ENCODE assay signal across 22 cellular contexts in the genomic region with DNA sequence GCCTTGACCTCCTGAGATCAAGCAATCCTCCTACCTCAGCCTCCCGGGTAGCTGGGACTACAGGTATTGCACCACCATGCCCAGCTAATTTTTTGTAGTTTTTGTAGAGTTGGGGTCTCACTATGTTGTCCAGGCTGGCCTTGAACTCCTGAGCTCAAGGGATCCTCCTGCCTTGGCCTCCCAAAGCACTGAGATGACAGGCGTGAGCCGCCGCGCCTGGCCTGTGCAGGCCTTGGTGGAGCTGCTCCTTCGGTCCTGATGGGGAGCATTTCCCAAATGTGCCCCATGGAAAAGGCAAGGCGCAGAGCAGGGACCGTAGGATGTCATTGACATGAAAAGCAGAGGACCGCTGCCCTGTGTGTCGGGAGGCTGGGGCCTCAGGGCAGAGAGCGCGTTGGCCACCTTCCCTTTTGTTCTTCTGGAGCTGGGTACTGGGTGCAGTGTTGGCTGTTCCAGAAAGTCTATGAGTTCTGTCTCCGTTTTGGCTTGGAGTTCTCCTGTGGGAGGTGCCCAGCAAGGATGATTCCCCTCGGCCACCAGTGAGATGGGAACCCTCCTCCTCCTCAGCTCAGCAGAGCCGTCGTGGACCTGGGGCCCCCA.
A peak's percentile ranks its signal among the peaks of the same experiment; 100 is the strongest.
DNase-seq lines count a peak whose midpoint lies in the region; ATAC-seq, FAIRE-seq and TF ChIP-seq lines count a peak whose summit lies in the region.
"Had no signal": no experiment of that assay in that cellular context is flagged by ENCODE, and none has a peak within 500 bp of the region (broad histone marks: within the 10 kb centered on the region; RNA-seq: fewer than 3 reads in every experiment).

No MANE protein-coding gene starts in this region.

- H4K20me1 ChIP-seq in HepG2 (ENCODE audit: insufficient read depth, low read length): no peaks in the 10 kb centered on the region
- H4K20me1 ChIP-seq in K562 (replicated peaks; ENCODE audit: control insufficient read depth, insufficient read depth, low read length): no peaks in the 10 kb centered on the region
- peaks cover 27% of the 10 kb centered on the region for H4K20me1 ChIP-seq in neural progenitor cell (ENCODE audit: low read depth)

- no TSS peak for BruUV-seq in HepG2 (replicated peaks; lab: Mats Ljungman, UMichigan)
- BruUV-seq in K562 (replicated peaks; lab: Mats Ljungman, UMichigan): no TSS peak

- H3K79me2 ChIP-seq in HepG2 (ENCODE audit: insufficient read depth, low read length): no peaks in the 10 kb centered on the region
- H3K79me2 ChIP-seq in K562 (ENCODE audit: control insufficient read depth, insufficient read depth, low read length): peaks cover 12% of the 10 kb centered on the region; the same call in 2 of the 3 replicates
- no peaks in the 10 kb centered on the region for H3K79me2 ChIP-seq in neural progenitor cell (ENCODE audit: low read depth)

- peaks cover 6% of the 10 kb centered on the region for H3K9me1 ChIP-seq in K562 (ENCODE audit: control insufficient read depth, insufficient read depth, low read length)

- no peak overlapping the region for H2AFZ ChIP-seq in HepG2 (ENCODE audit: low read length)
- H2AFZ ChIP-seq in K562 (ENCODE audit: low read depth, low read length): no peak overlapping the region
- H2AFZ ChIP-seq in neural progenitor cell (replicated peaks): no peak overlapping the region
- H2AFZ ChIP-seq: GM23338 had no signal

- TF ChIP-seq EP300 in HepG2 (IDR thresholded peaks at IDR 0.05; ENCODE audit: low read depth in 2 of 2, low read length in 2 of 2): no peak
- TF ChIP-seq EP300 in HepG2 (CRISPR knock-in tag; IDR thresholded peaks at IDR 0.05; ENCODE audit: borderline replicate concordance): no peak
- TF ChIP-seq EP300 in K562 (IDR thresholded peaks at IDR 0.05; ENCODE audit: low read length): no peak

- CTCF ChIA-PET in HepG2 (lab: Yijun Ruan, JAX; ENCODE audit: low intra/inter-chr PET ratio, low total read pairs) (no interaction called here), K562 (lab: Yijun Ruan, JAX; ENCODE audit: low intra/inter-chr PET ratio) (no interaction called here)

- H3K9me3 ChIP-seq in HepG2 (ENCODE audit: low read length): peaks cover 22% of the 10 kb centered on the region
- H3K9me3 ChIP-seq in right lobe of liver: peaks cover 0 to 5% (median 0%) of the 10 kb centered on the region in 4 donors
- peaks cover 15% of the 10 kb centered on the region for H3K9me3 ChIP-seq in K562 (replicated peaks; ENCODE audit: control insufficient read depth, insufficient read depth, low read depth, low read length)
- no peaks in the 10 kb centered on the region for H3K9me3 ChIP-seq in neural progenitor cell (ENCODE audit: low read depth)
- H3K9me3 ChIP-seq: BE2C had no signal

- H3K4me3 ChIP-seq in HepG2 (replicated peaks in 1 of 3; ENCODE audit: insufficient read depth in 1 of 3, low read depth in 2 of 3, low read length in 3 of 3) (no peak overlapping the region), right lobe of liver (no peak overlapping the region), K562 (no peak overlapping the region), neural progenitor cell (no peak overlapping the region)
- H3K4me3 ChIP-seq: GM23338 had no signal

- TF ChIP-seq POLR2A in HepG2 (IDR thresholded peaks at IDR 0.05; ENCODE audit: insufficient read depth in 1 of 2, low read depth in 2 of 2, low read length in 2 of 2) (no peak), right lobe of liver (IDR thresholded peaks at IDR 0.05) (no peak), K562 (conservative IDR thresholded peaks at IDR 0.05) (no peak)

- H3K36me3 ChIP-seq in HepG2 (replicated peaks in 1 of 2; ENCODE audit: control insufficient read depth in 1 of 2, insufficient read depth in 2 of 2, low read length in 2 of 2): peaks cover 15 to 31% of the 10 kb centered on the region in 2 experiments
- H3K36me3 ChIP-seq in right lobe of liver: peaks cover 0 to 9% (median 2%) of the 10 kb centered on the region in 4 donors
- H3K36me3 ChIP-seq in K562 (ENCODE audit: control insufficient read depth, insufficient read depth, low read length): peaks cover 8% of the 10 kb centered on the region; the same call in 2 of the 3 replicates
- peaks cover 7% of the 10 kb centered on the region for H3K36me3 ChIP-seq in neural progenitor cell

- in situ Hi-C loops in HepG2 (cut with HindIII; ENCODE audit: extremely low pct_ligation_motif_present, low pct_unique_long_range_greater_than_20kb) (no loop called here), K562 (cut with MboI) (no loop called here)

- TF ChIP-seq RAD21 in HepG2 (CRISPR knock-in tag; IDR thresholded peaks at IDR 0.05): no peak
- no peak for TF ChIP-seq RAD21 in K562 (CRISPR knock-in tag; conservative IDR thresholded peaks at IDR 0.05 in 1 of 2, IDR thresholded peaks at IDR 0.05 in 1 of 2)

- H3K9ac ChIP-seq in HepG2 (ENCODE audit: insufficient read depth, low read depth, low read length) (no peak overlapping the region), K562 (ENCODE audit: insufficient read depth in 1 of 2, low read depth in 2 of 2, low read length in 2 of 2) (no peak overlapping the region), neural progenitor cell (no peak overlapping the region)

- H3K27me3 ChIP-seq in HepG2 (ENCODE audit: control insufficient read depth in 1 of 2, insufficient read depth in 2 of 2, low read length in 2 of 2) (no peaks in the 10 kb centered on the region), right lobe of liver (no peaks in the 10 kb centered on the region), K562 (ENCODE audit: control insufficient read depth in 2 of 2, insufficient read depth in 2 of 2, low read length in 2 of 2) (no peaks in the 10 kb centered on the region), neural progenitor cell (no peaks in the 10 kb centered on the region)
- H3K27me3 ChIP-seq: BE2C had no signal

- H3F3A ChIP-seq in neural progenitor cell (ENCODE audit: low read depth): no peaks in the 10 kb centered on the region

- H3K27ac Mint-ChIP-seq in neural progenitor cell: no peak overlapping the region
- H3K27ac Mint-ChIP-seq: GM23338, HFFc6 had no signal

- peak overlapping the region; percentile 21 for H3K4me3 Mint-ChIP-seq in neural progenitor cell
- H3K4me3 Mint-ChIP-seq: CD4-positive, CD25-positive, alpha-beta regulatory T cell; CD8-positive, alpha-beta memory T cell; GM23338; HFFc6 had no signal

- WGBS in HepG2 (ENCODE audit: low lambda C conversion rate): 97% methylated on average over 13 of the region's 16 CpGs
- WGBS in right lobe of liver (ENCODE audit: insufficient coverage, low coverage, low lambda C conversion rate, missing lambda C conversion rate): 89% methylated on average over 12 of the region's 16 CpGs
- 97% methylated on average over 10 of the region's 16 CpGs for WGBS in K562 (ENCODE audit: insufficient coverage, low coverage, missing lambda C conversion rate)

- intact Hi-C loops in HepG2 (cut with micrococcal nuclease; ENCODE audit: unreplicated experiment) (no loop called here), right lobe of liver (cut with DNase I) (no loop called here), K562 (cut with micrococcal nuclease) (no loop called here)

- H3K36me3 Mint-ChIP-seq in neural progenitor cell: peaks cover 44% of the 10 kb centered on the region

- FAIRE-seq in HepG2 (lab: Jason Lieb, UNC) (no peak), K562 (lab: Jason Lieb, UNC) (no peak)
- FAIRE-seq: GM12892, GM18507, H54 had no signal

- DNase-seq in HepG2 (ENCODE audit: low spot score): no peak
- no peak for DNase-seq in right lobe of liver
- DNase-seq in K562 (ENCODE audit: extremely low read depth in 1 of 4, low spot score in 3 of 4): no peak
- no peak for DNase-seq in neural progenitor cell (ENCODE audit: low spot score)
- DNase-seq in GM10266 (ENCODE audit: extremely low spot score): no peak
- no peak for DNase-seq in GM19238 (ENCODE audit: insufficient read length, low spot score)
- DNase-seq: 8988T; BE2C; C1 segment of cervical spinal cord; CD4-positive, CD25-positive, alpha-beta regulatory T cell; CD8-positive, alpha-beta memory T cell; DMS 273 treated with DMSO at 0.1 percent for 48 hours; DMS53; DND-41; EL; HCEC 1CT; HFFc6 had no signal

- H3K4me1 Mint-ChIP-seq in neural progenitor cell: peaks cover 24% of the 10 kb centered on the region

- H3K9me3 Mint-ChIP-seq in neural progenitor cell: peaks cover 37% of the 10 kb centered on the region

- H3K4me2 ChIP-seq in HepG2 (ENCODE audit: low read depth, low read length) (no peak overlapping the region), K562 (ENCODE audit: insufficient read depth, low read length) (no peak overlapping the region), neural progenitor cell (no peak overlapping the region)
- H3K4me2 ChIP-seq: GM23338 had no signal

- H3K27me3 Mint-ChIP-seq in neural progenitor cell (ENCODE audit: insufficient read depth, low read depth): peaks cover 10% of the 10 kb centered on the region
- H3K27me3 Mint-ChIP-seq: CD4-positive, CD25-positive, alpha-beta regulatory T cell; CD8-positive, alpha-beta memory T cell had no signal

- H3K27ac ChIP-seq in HepG2 (ENCODE audit: extremely low read length, insufficient read depth, low read length) (no peak overlapping the region), right lobe of liver (no peak overlapping the region), K562 (ENCODE audit: extremely low read depth, low read depth, low read length) (no peak overlapping the region), neural progenitor cell (no peak overlapping the region)

- POLR2A ChIA-PET in HepG2 (lab: Yijun Ruan, JAX): no interaction called here
- POLR2A ChIA-PET in K562 (lab: Yijun Ruan, JAX): interaction anchor here (0.6 kb wide), 1 partner anchor 701 kb away, joined by 3 read pairs; no protein-coding TSS in a partner anchor

- TF ChIP-seq CTCF in HepG2 (CRISPR knock-in tag; IDR thresholded peaks at IDR 0.05): no peak
- TF ChIP-seq CTCF in right lobe of liver (IDR thresholded peaks at IDR 0.05): no peak
- no peak for TF ChIP-seq CTCF in K562 (IDR thresholded peaks at IDR 0.05 in 2 of 3, conservative IDR thresholded peaks at IDR 0.05 in 1 of 3; ENCODE audit: insufficient read depth in 2 of 3, low read depth in 1 of 3, low read length in 3 of 3)
- TF ChIP-seq CTCF in neural progenitor cell (IDR thresholded peaks at IDR 0.05): no peak
- TF ChIP-seq CTCF in GM10266 (IDR thresholded peaks at IDR 0.05; ENCODE audit: control insufficient read depth, insufficient read depth, low read depth, missing control alignments): no peak

- ATAC-seq in HepG2: no peak
- no peak for ATAC-seq in right lobe of liver
- ATAC-seq in K562: no peak
- no peak for ATAC-seq in HG02571 (IDR thresholded peaks at IDR 0.05; ENCODE audit: unreplicated experiment)
- ATAC-seq: GM23338 had no signal

- H3K4me1 ChIP-seq in HepG2 (ENCODE audit: insufficient read depth, low read length) (no peaks in the 10 kb centered on the region), right lobe of liver (no peaks in the 10 kb centered on the region), K562 (replicated peaks in 1 of 2; ENCODE audit: control insufficient read depth in 2 of 2, insufficient read depth in 2 of 2, low read length in 2 of 2) (peaks cover 15 to 34% of the 10 kb centered on the region in 2 experiments), neural progenitor cell (peaks cover 23% of the 10 kb centered on the region)

TF ChIP-seq in K562, 482 proteins besides CTCF, POLR2A, EP300 and RAD21:
- TF ChIP-seq, protein P1, sequence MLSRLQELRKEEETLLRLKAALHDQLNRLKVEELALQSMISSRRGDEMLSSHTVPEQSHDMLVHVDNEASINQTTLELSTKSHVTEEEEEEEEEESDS (CRISPR knock-in tag; IDR thresholded peaks at IDR 0.05): no peak
- peak; percentile 83 for TF ChIP-seq ZNF121 (CRISPR knock-in tag; conservative IDR thresholded peaks at IDR 0.05)
TF ChIP-seq in K562: peak in this region for 1.

Comparison
In these comparisons a context has a peak if more than half of its experiments do, and no peak if none do; other contexts are left out.
1. Of the 241 proteins assayed by ChIP-seq in both HepG2 and K562: peak only in HepG2: none; only in K562: none; in both: ZNF121; in neither: 240.